1 cellular context compared by ENCODE assay signal in the genomic region with DNA sequence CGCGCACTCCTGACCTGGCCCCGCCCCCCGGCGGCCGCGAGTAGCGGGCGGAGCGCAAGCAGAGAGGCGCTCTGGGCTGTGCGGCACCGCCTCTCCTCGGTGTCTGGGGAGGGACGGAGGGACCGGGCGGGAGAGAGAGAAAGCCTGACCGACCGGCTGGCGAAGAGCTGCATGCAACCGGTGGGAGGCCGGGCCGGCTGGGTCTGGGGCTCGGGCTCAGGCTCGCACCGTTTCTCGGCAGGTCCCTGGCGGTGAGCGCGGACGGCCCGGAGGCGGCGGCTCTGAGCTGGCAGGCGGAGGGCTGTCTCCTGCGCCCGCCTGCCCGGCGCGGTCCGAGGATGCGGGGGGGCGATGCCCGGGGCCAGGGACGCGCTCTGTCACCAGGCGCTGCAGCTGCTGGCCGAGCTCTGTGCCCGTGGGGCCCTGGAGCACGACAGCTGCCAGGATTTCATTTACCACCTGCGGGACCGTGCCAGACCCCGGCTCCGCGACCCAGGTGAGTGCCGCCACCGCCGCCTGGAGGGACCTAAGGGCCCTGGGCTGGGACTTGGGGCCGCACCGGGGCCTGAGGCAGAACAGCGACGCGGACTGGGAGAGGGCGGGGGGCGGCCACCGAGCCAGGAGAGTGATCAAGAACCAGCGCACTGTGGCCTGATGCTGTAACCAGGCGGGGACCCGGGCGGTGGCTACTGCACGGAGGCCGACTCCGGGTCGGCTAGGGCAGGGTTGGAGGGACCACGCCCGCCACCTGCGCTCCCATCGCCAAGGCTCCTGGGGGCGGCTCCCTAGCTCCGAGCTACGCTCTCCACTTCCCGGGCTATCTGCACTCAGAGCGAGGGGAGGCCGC.
A peak's percentile ranks its signal among the peaks of the same experiment; 100 is the strongest.
TF ChIP-seq lines count a peak whose summit lies in the region.

Gene SYT9, plus strand, starts transcription at position 69 of the 847 bp plus-strand sequence. Its CDS starts 283 bp downstream, at position 352.

TF ChIP-seq in WTC11, 78 proteins besides CTCF, POLR2A, EP300 and RAD21 (continued from another document):
- TF ChIP-seq FOXP4 (CRISPR knock-in tag; IDR thresholded peaks at IDR 0.05) (0 out of 2 replicates have a peak, but pooled peaks have one; percentile 56), USF1 (CRISPR knock-in tag; IDR thresholded peaks at IDR 0.05) (no peak; the same call in 1 of the 2 replicates), CBFB (CRISPR knock-in tag; IDR thresholded peaks at IDR 0.05; ENCODE audit: low read depth) (0 out of 2 replicates have a peak, but pooled peaks have one; percentile 27), MYBL2 (CRISPR knock-in tag; IDR thresholded peaks at IDR 0.05) (0 out of 2 replicates have a peak, but pooled peaks have one; percentile 2), FOXJ3 (CRISPR knock-in tag; IDR thresholded peaks at IDR 0.05; ENCODE audit: borderline replicate concordance) (no peak), ETV6 (CRISPR knock-in tag; IDR thresholded peaks at IDR 0.05) (peak; percentile 52; the same call in 1 of the 2 replicates), CREM (CRISPR knock-in tag; IDR thresholded peaks at IDR 0.05) (0 out of 2 replicates have a peak, but pooled peaks have one; percentile 42), IRF2 (CRISPR knock-in tag; IDR thresholded peaks at IDR 0.05; ENCODE audit: borderline replicate concordance, low read depth) (no peak), RELA (CRISPR knock-in tag; IDR thresholded peaks at IDR 0.05; ENCODE audit: borderline replicate concordance) (peak; percentile 79; the same call in 1 of the 2 replicates), E2F5 (CRISPR knock-in tag; IDR thresholded peaks at IDR 0.05) (peak; percentile 63; the same call in 1 of the 2 replicates)
